Comparison of ENCODE assay signal across 17 cellular contexts in the genomic region with DNA sequence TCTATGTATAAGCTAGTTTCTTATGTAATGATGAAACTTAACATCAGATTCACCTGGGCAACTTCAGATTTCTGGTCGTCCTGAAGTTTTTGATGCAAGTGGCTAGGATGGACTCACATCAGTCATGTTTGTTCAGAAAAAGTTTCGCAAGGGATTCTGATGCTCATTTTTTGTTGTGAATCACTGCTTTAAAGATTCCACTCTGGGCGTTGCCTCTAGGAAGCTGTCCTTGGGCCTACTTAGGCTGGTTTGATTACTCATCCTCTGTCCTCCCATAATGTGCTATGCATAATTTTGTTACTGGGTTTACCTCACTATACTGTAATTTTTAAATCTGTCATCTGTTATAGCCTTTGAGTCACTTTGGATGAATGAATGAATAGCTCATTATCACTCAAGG. TPM values are rescaled to one million over a fixed set of nuclear protein-coding genes. Genes with fewer than 3 reads are reported as not detected.
A peak's percentile ranks its signal among the peaks of the same experiment; 100 is the strongest.
DNase-seq lines count a peak whose midpoint lies in the region; ATAC-seq and TF ChIP-seq lines count a peak whose summit lies in the region.
"Had no signal": no experiment of that assay in that cellular context is flagged by ENCODE, and none has a peak within 500 bp of the region (broad histone marks: within the 10 kb centered on the region; RNA-seq: fewer than 3 reads in every experiment).

No MANE protein-coding gene starts in this region.

- H3K27ac ChIP-seq in IMR-90 (ENCODE audit: insufficient read depth, low read length): no peak overlapping the region
- H3K27ac ChIP-seq in naive thymus-derived CD4-positive, alpha-beta T cell (ENCODE audit: low read depth, low read length): no peak overlapping the region
- H3K27ac ChIP-seq in CD4-positive, alpha-beta memory T cell (ENCODE audit: low read depth, low read length): no peak overlapping the region
- H3K27ac ChIP-seq: ascending aorta, esophagus muscularis mucosa, KMS-11, left ventricle myocardium inferior, SK-N-MC, uterus had no signal

- no peaks in the 10 kb centered on the region for H3K27me3 ChIP-seq in IMR-90 (ENCODE audit: control insufficient read depth, insufficient read depth, low read length)
- no peaks in the 10 kb centered on the region for H3K27me3 ChIP-seq in naive thymus-derived CD4-positive, alpha-beta T cell (ENCODE audit: control insufficient read depth in 2 of 2, insufficient read depth in 2 of 2, low read length in 2 of 2)
- H3K27me3 ChIP-seq in CD4-positive, alpha-beta memory T cell (ENCODE audit: insufficient read depth, low read length): no peaks in the 10 kb centered on the region
- H3K27me3 ChIP-seq: ascending aorta, esophagus muscularis mucosa, uterus had no signal

- CTCF ChIA-PET in IMR-90 (lab: Yijun Ruan, JAX): no interaction called here
- CTCF ChIA-PET in naive thymus-derived CD4-positive, alpha-beta T cell (lab: Charles Lee): interaction anchor here (0.6 kb wide), 1 partner anchor 61 kb away, joined by 4 read pairs; no protein-coding TSS in a partner anchor
- CTCF ChIA-PET in CD4-positive, alpha-beta memory T cell (lab: Charles Lee; ENCODE audit: partially characterized antibody): interaction anchor here (0.9 to 1.0 kb wide), 2 partner anchors 10 to 84 kb away, joined by 3 read pairs; no protein-coding TSS in a partner anchor

- no peaks in the 10 kb centered on the region for H3K36me3 ChIP-seq in IMR-90 (ENCODE audit: control insufficient read depth, insufficient read depth, low read length)
- peaks cover 0 to 5% (median 0%) of the 10 kb centered on the region in 3 experiments for H3K36me3 ChIP-seq in naive thymus-derived CD4-positive, alpha-beta T cell (ENCODE audit: control insufficient read depth in 2 of 3, insufficient read depth in 3 of 3, low read length in 3 of 3)
- H3K36me3 ChIP-seq in CD4-positive, alpha-beta memory T cell (ENCODE audit: insufficient read depth, low read length): no peaks in the 10 kb centered on the region
- H3K36me3 ChIP-seq: esophagus muscularis mucosa, uterus had no signal

- peak overlapping the region; percentile 95 for H2AK9ac ChIP-seq in IMR-90 (replicated peaks; ENCODE audit: low read depth, low read length, poor library complexity)

- H3K23ac ChIP-seq in IMR-90 (ENCODE audit: low read depth, low read length): 0 out of 2 replicates have a peak overlapping the region, but pooled peaks have one; percentile 67

- POLR2A ChIA-PET in IMR-90 (lab: Charles Lee; ENCODE audit: unreplicated experiment): no interaction called here
- POLR2A ChIA-PET in naive thymus-derived CD4-positive, alpha-beta T cell (lab: Charles Lee): interaction anchor here (0.6 to 1.0 kb wide), 2 partner anchors 10 to 594 kb away, joined by 3 read pairs; no protein-coding TSS in a partner anchor
- POLR2A ChIA-PET in CD4-positive, alpha-beta memory T cell (lab: Charles Lee; ENCODE audit: partially characterized antibody): interaction anchor here (1.0 kb wide), 1 partner anchor 10 kb away, joined by 3 read pairs; no protein-coding TSS in a partner anchor

- H3K4me3 ChIP-seq in IMR-90 (ENCODE audit: insufficient read depth, low read depth, low read length) (no peak overlapping the region), cardiac fibroblast (replicated peaks in 1 of 2; ENCODE audit: low read depth in 2 of 2, low read length in 2 of 2) (no peak overlapping the region)
- H3K4me3 ChIP-seq in naive thymus-derived CD4-positive, alpha-beta T cell (ENCODE audit: low read length): no peak overlapping the region
- no peak overlapping the region for H3K4me3 ChIP-seq in CD4-positive, alpha-beta memory T cell (ENCODE audit: low read length in 2 of 2)
- H3K4me3 ChIP-seq: ascending aorta, esophagus muscularis mucosa, left ventricle myocardium inferior, SK-N-MC, uterus had no signal

- dilution Hi-C loops in IMR-90 (cut with HindIII; ENCODE audit: low sequenced_read_pairs, unreplicated experiment): no loop called here

- peaks cover 32 to 68% (median 60%) of the 10 kb centered on the region in 5 donors for H3K36me3 Mint-ChIP-seq in naive thymus-derived CD4-positive, alpha-beta T cell
- H3K36me3 Mint-ChIP-seq in CD4-positive, alpha-beta memory T cell: peaks cover 45 to 46% of the 10 kb centered on the region in 2 donors

- TF ChIP-seq RAD21 in IMR-90 (IDR thresholded peaks at IDR 0.05; ENCODE audit: low read length): no peak

- H2BK120ac ChIP-seq in IMR-90 (ENCODE audit: low read depth, low read length): peak overlapping the region; percentile 77; the same call in 1 of the 2 replicates

- H3K27ac Mint-ChIP-seq in naive thymus-derived CD4-positive, alpha-beta T cell: no peak overlapping the region
- no peak overlapping the region for H3K27ac Mint-ChIP-seq in CD4-positive, alpha-beta memory T cell
- H3K27ac Mint-ChIP-seq: activated CD4-positive, alpha-beta memory T cell treated with anti-CD3 and anti-CD28 coated beads for 36 hours had no signal

- DNase-seq in AG20443 (ENCODE audit: low spot score) (peak; percentile 86), IMR-90 (peak; percentile 86), cardiac fibroblast (ENCODE audit: low read depth in 2 of 2) (peak; percentile 55 to 97), SK-N-DZ (ENCODE audit: low spot score) (no peak)
- DNase-seq in naive thymus-derived CD4-positive, alpha-beta T cell: no peak
- DNase-seq in CD4-positive, alpha-beta memory T cell: no peak
- DNase-seq: activated CD4-positive, alpha-beta memory T cell treated with anti-CD3 and anti-CD28 coated beads for 36 hours; DMS53; left ventricle myocardium inferior; NCI-H526 treated with DMSO at 0.1 percent for 48 hours; uterus had no signal

- 0 out of 2 replicates have a peak overlapping the region, but pooled peaks have one; percentile 54 for H3K14ac ChIP-seq in IMR-90 (replicated peaks; ENCODE audit: low read depth, low read length)

- no peak for TF ChIP-seq POLR2A in IMR-90 (IDR thresholded peaks at IDR 0.05; ENCODE audit: low read depth, low read length)

- peaks cover 5 to 79% (median 55%) of the 10 kb centered on the region in 7 donors for H3K4me1 Mint-ChIP-seq in naive thymus-derived CD4-positive, alpha-beta T cell
- peaks cover 33 to 49% (median 37%) of the 10 kb centered on the region in 4 donors for H3K4me1 Mint-ChIP-seq in CD4-positive, alpha-beta memory T cell

- H3K18ac ChIP-seq in IMR-90 (ENCODE audit: low read depth, low read length): peak overlapping the region; percentile 54; the same call in 1 of the 2 replicates

- ATAC-seq in IMR-90 (ENCODE audit: low read depth) (peak; percentile 93), GM19452 (IDR thresholded peaks at IDR 0.05; ENCODE audit: unreplicated experiment) (no peak), HG03108 (IDR thresholded peaks at IDR 0.05; ENCODE audit: unreplicated experiment) (no peak)
- ATAC-seq in naive thymus-derived CD4-positive, alpha-beta T cell: peak; percentile 45

- TF ChIP-seq CTCF in IMR-90 (conservative IDR thresholded peaks at IDR 0.05; ENCODE audit: low read depth, low read length) (no peak), cardiac fibroblast (IDR thresholded peaks at IDR 0.05; ENCODE audit: low read depth, low read length) (no peak)

- H3K4ac ChIP-seq in IMR-90 (ENCODE audit: low read depth, low read length): no peak overlapping the region

- 0 out of 2 replicates have a peak overlapping the region, but pooled peaks have one; percentile 48 for H2AK5ac ChIP-seq in IMR-90 (ENCODE audit: low read depth, low read length)

- intact Hi-C loops in IMR-90 (cut with micrococcal nuclease): no loop called here
- intact Hi-C loops in naive thymus-derived CD4-positive, alpha-beta T cell (cut with micrococcal nuclease): no loop called here
- intact Hi-C loops in CD4-positive, alpha-beta memory T cell (cut with micrococcal nuclease): no loop called here

- WGBS in IMR-90 (ENCODE audit: extremely low coverage in 2 of 2, insufficient read length in 1 of 2), 2 experiments: no CpG with 5 or more reads among the region's 3 CpGs

- H3K56ac ChIP-seq in IMR-90 (ENCODE audit: extremely low read depth, insufficient read depth, low read length): no peak overlapping the region

- H4K5ac ChIP-seq in IMR-90 (ENCODE audit: low read depth, low read length): peak overlapping the region; percentile 12; the same call in 1 of the 2 replicates

- H3K4me2 ChIP-seq in IMR-90 (ENCODE audit: low read depth, low read length): peak overlapping the region; percentile 3; the same call in 1 of the 2 replicates
- H3K4me2 ChIP-seq: KMS-11 had no signal

- H2BK20ac ChIP-seq in IMR-90 (ENCODE audit: low read depth, low read length): peak overlapping the region; percentile 63; the same call in 1 of the 2 replicates

- H2BK15ac ChIP-seq in IMR-90 (ENCODE audit: low read depth, low read length): peak overlapping the region; percentile 53; the same call in 1 of the 3 replicates

- H3K9me3 ChIP-seq in IMR-90 (ENCODE audit: control insufficient read depth, insufficient read depth, low read length): no peaks in the 10 kb centered on the region
- no peaks in the 10 kb centered on the region for H3K9me3 ChIP-seq in naive thymus-derived CD4-positive, alpha-beta T cell (ENCODE audit: control insufficient read depth in 2 of 3, low read length in 3 of 3)
- no peaks in the 10 kb centered on the region for H3K9me3 ChIP-seq in CD4-positive, alpha-beta memory T cell (ENCODE audit: control insufficient read depth in 1 of 2, low read length in 2 of 2)

- peaks cover 0 to 26% (median 16%) of the 10 kb centered on the region in 11 donors for H3K9me3 Mint-ChIP-seq in naive thymus-derived CD4-positive, alpha-beta T cell
- H3K9me3 Mint-ChIP-seq in CD4-positive, alpha-beta memory T cell: peaks cover 0 to 13% (median 9%) of the 10 kb centered on the region in 8 donors

- peak overlapping the region; percentile 89 for H2BK5ac ChIP-seq in IMR-90 (ENCODE audit: low read depth, low read length, poor library complexity, severe bottlenecking)

- peaks cover 10 to 24% of the 10 kb centered on the region in 2 experiments; a peak in 3 of 4 replicates for H3K79me1 ChIP-seq in IMR-90 (ENCODE audit: low read depth in 1 of 2, low read length in 2 of 2)

- H3K27me3 Mint-ChIP-seq in naive thymus-derived CD4-positive, alpha-beta T cell: no peaks in the 10 kb centered on the region
- H3K27me3 Mint-ChIP-seq in CD4-positive, alpha-beta memory T cell: no peaks in the 10 kb centered on the region
- H3K27me3 Mint-ChIP-seq: activated CD4-positive, alpha-beta memory T cell treated with anti-CD3 and anti-CD28 coated beads for 36 hours had no signal

- no TSS peak for BruUV-seq in IMR-90 (replicated peaks; lab: Mats Ljungman, UMichigan)

- H3K9ac ChIP-seq in IMR-90 (ENCODE audit: low read depth, low read length): no peak overlapping the region; the same call in 1 of the 2 replicates
- H3K9ac ChIP-seq: KMS-11 had no signal

- in situ Hi-C loops in IMR-90 (cut with MboI; ENCODE audit: low sequenced_read_pairs): no loop called here

- H2AFZ ChIP-seq in IMR-90 (replicated peaks; ENCODE audit: low read length, poor library complexity): no peak overlapping the region

- H4K91ac ChIP-seq in IMR-90 (ENCODE audit: insufficient read depth, low read depth, low read length): no peak overlapping the region

- peak overlapping the region in 1 of 2 experiments; percentile 84; a peak in 2 of 4 replicates for H4K8ac ChIP-seq in IMR-90 (ENCODE audit: low read depth in 2 of 2, low read length in 2 of 2)

- no peaks in the 10 kb centered on the region for H4K20me1 ChIP-seq in IMR-90 (ENCODE audit: insufficient read depth, low read length)

- peaks cover 3% of the 10 kb centered on the region for H3K4me1 ChIP-seq in IMR-90 (ENCODE audit: control insufficient read depth, insufficient read depth, low read length)
- peaks cover 0 to 8% of the 10 kb centered on the region in 2 donors for H3K4me1 ChIP-seq in naive thymus-derived CD4-positive, alpha-beta T cell (ENCODE audit: control insufficient read depth in 2 of 2, insufficient read depth in 2 of 2, low read length in 2 of 2)
- peaks cover 4% of the 10 kb centered on the region for H3K4me1 ChIP-seq in CD4-positive, alpha-beta memory T cell (ENCODE audit: insufficient read depth, low read length)
- H3K4me1 ChIP-seq: uterus had no signal

- H3K4me3 Mint-ChIP-seq in naive thymus-derived CD4-positive, alpha-beta T cell: peak overlapping the region in 2 of 10 donors; percentile 9 to 52
- peak overlapping the region in 1 of 8 donors; percentile 3 for H3K4me3 Mint-ChIP-seq in CD4-positive, alpha-beta memory T cell
- H3K4me3 Mint-ChIP-seq: activated CD4-positive, alpha-beta memory T cell treated with anti-CD3 and anti-CD28 coated beads for 36 hours had no signal

- peaks cover 3% of the 10 kb centered on the region; the same call in 1 of the 2 replicates for H3K9me1 ChIP-seq in IMR-90 (ENCODE audit: insufficient read depth, low read length)

RNA-seq across cellular contexts. Expression of a gene that starts 30.8 kb away (rescaled TPM):
- total RNA-seq in IMR-90 (2012; rRNA removed): 9.5 and 13.1 TPM in 2 replicates
- polyA plus RNA-seq in IMR-90 (2012; rRNA removed): 6.5 and 8.9 TPM in 2 replicates
- 2.2 and 2.7 TPM in 2 replicates for polyA plus RNA-seq in IMR-90 (2012; cell fraction: cytosol; rRNA removed)
- polyA plus RNA-seq in IMR-90 (2012; cell fraction: nucleus; rRNA removed; ENCODE audit: low replicate concordance): 3.0 and 9.7 TPM in 2 replicates
- 100 to 1,000 TPM in 4 of 5 experiments, 10 to 100 TPM in 1; 38.1 to 130 (median 104) TPM for total RNA-seq in naive thymus-derived CD4-positive, alpha-beta T cell
- 10 to 100 TPM; 42.7 to 65.8 TPM for polyA plus RNA-seq in naive thymus-derived CD4-positive, alpha-beta T cell
- 10 to 100 TPM; 95.5 to 97.1 TPM for total RNA-seq in CD4-positive, alpha-beta memory T cell
- 10 to 100 TPM; 39.9 to 44.8 TPM for polyA plus RNA-seq in CD4-positive, alpha-beta memory T cell
- 2.8 and 3.6 TPM in 2 replicates for polyA plus RNA-seq in SK-N-DZ (2014; cell fraction: cytosol; rRNA removed)
- polyA plus RNA-seq in SK-N-DZ (2014; cell fraction: nucleus; rRNA removed): 5.7 and 11.0 TPM in 2 replicates

Comparison
In these comparisons a context has a peak if more than half of its experiments do, and no peak if none do; other contexts are left out.
1. DNase-seq: peak in AG20443 (single experiment), IMR-90 (single experiment) and cardiac fibroblast (2 of 2); none in naive thymus-derived CD4-positive, alpha-beta T cell (0 of 9), CD4-positive, alpha-beta memory T cell (0 of 5) and SK-N-DZ (single experiment).
2. ATAC-seq: peak in IMR-90 (single experiment) and naive thymus-derived CD4-positive, alpha-beta T cell (single experiment); none in GM19452 (single experiment) and HG03108 (single experiment).